4 cellular contexts compared by ENCODE assay signal in genomic region chrY:9226409-9226808, GRCh38.
"Had no signal": no experiment of that assay in that cellular context is flagged by ENCODE, and none has a peak within 500 bp of the region (broad histone marks: within the 10 kb centered on the region; RNA-seq: fewer than 3 reads in every experiment).

No MANE protein-coding gene starts in this region.

- DNase-seq: H9, HCEC 1CT, IMR-90 had no signal

- H2AFZ ChIP-seq: GM23338 had no signal

- ATAC-seq: GM23338 had no signal

- H3K4me3 ChIP-seq: GM23338 had no signal

- H3K4me2 ChIP-seq: GM23338 had no signal
